Comparison of ENCODE assay signal across 12 cellular contexts in the genomic region with DNA sequence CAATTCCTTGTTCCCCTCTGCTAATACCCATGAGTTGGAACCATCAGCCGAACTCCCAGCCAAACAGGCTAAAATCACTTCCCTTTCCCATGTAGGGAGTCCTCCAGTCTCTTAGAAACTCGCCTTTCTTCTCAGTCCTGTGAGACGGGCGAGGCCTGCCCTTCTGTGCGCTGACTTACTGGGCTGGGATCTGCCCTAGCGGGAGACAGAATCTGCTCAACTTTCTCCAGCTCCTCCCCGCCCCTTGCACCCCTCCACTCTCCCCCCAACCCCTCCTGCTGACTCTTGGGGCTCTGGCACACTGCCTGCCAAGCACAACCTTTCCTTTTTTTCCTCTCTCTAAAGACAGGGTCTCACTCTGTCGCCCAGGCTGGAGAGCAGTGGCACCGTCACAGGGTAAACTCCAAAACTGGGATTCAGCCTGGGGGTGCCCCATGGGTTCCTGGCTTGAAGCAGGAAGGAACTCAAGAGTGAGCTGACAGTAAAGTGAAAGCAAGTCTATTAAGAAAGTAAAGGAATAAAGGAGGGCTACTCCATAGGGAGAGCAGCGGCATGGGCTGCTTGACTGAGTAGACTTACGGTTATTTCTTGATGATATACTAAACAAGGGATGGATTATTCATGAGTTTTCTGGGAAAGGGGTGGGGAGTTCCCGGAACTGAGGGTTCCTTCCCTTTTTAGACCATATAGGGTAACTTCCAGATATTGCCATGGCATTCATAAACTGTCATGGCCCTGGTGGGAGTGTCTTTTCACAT. TPM values are rescaled to one million over a fixed set of nuclear protein-coding genes. Genes with fewer than 3 reads are reported as not detected.
A peak's percentile ranks its signal among the peaks of the same experiment; 100 is the strongest.
DNase-seq lines count a peak whose midpoint lies in the region; ATAC-seq and TF ChIP-seq lines count a peak whose summit lies in the region.
"Had no signal": no experiment of that assay in that cellular context is flagged by ENCODE, and none has a peak within 500 bp of the region (broad histone marks: within the 10 kb centered on the region; RNA-seq: fewer than 3 reads in every experiment).

No MANE protein-coding gene starts in this region.

- no peak overlapping the region for H3K4me3 ChIP-seq in astrocyte of the spinal cord (ENCODE audit: low read depth, low read length)
- no peak overlapping the region for H3K4me3 ChIP-seq in iPS-18a (ENCODE audit: low read length)
- no peak overlapping the region for H3K4me3 ChIP-seq in SJCRH30

- H3K4me1 ChIP-seq in ES-I3 (ENCODE audit: insufficient read depth, low read length), result peaks cover 30% of the 10 kb centered on the region
- H3K4me1 ChIP-seq in iPS-18a (ENCODE audit: control insufficient read depth, low read depth, low read length), result peaks cover 36% of the 10 kb centered on the region
- H3K4me1 ChIP-seq in SJCRH30, result peaks cover 3% of the 10 kb centered on the region; the same call in 1 of the 2 replicates

- H3K36me3 Mint-ChIP-seq in mesothelial cell of epicardium, result peaks cover 5% of the 10 kb centered on the region
- H3K36me3 Mint-ChIP-seq: activated naive CD4-positive, alpha-beta T cell treated with anti-CD3 and anti-CD28 coated beads, Interleukin-2, amount 10 ng/mL, durations not matched to agents 7 days and 5 days had no signal

- peaks cover 5% of the 10 kb centered on the region for H3K27me3 ChIP-seq in iPS-18a (ENCODE audit: control insufficient read depth, insufficient read depth, low read length)
- H3K27me3 ChIP-seq in SJCRH30, result no peaks in the 10 kb centered on the region

- TF ChIP-seq CTCF in astrocyte of the spinal cord (IDR thresholded peaks at IDR 0.05; ENCODE audit: low read depth, low read length) (no peak), mesothelial cell of epicardium (IDR thresholded peaks at IDR 0.05; ENCODE audit: unreplicated experiment) (no peak)

- no peak overlapping the region for H3K4me3 Mint-ChIP-seq in mesothelial cell of epicardium
- H3K4me3 Mint-ChIP-seq: activated naive CD4-positive, alpha-beta T cell treated with anti-CD3 and anti-CD28 coated beads, Interleukin-2, amount 10 ng/mL, durations not matched to agents 7 days and 5 days had no signal

- DNase-seq in astrocyte of the spinal cord (ENCODE audit: low read depth, low spot score) (peak; percentile 5), pons (ENCODE audit: low spot score) (peak; percentile 54), SJCRH30 (no peak), NCI-H510A (lab: John Stamatoyannopoulos, UW) (no peak), mesothelial cell of epicardium (ENCODE audit: low spot score in 2 of 2, unreplicated experiment in 2 of 2) (no peak)
- DNase-seq: activated naive CD4-positive, alpha-beta T cell treated with anti-CD3 and anti-CD28 coated beads, Interleukin-2, amount 10 ng/mL, durations not matched to agents 7 days and 5 days; NCI-H748 treated with DMSO at 0.1 percent for 48 hours had no signal

- H3K4me1 Mint-ChIP-seq in mesothelial cell of epicardium, result peaks cover 24% of the 10 kb centered on the region

- H3K36me3 ChIP-seq in ES-I3 (ENCODE audit: insufficient read depth, low read length), result no peaks in the 10 kb centered on the region
- no peaks in the 10 kb centered on the region for H3K36me3 ChIP-seq in iPS-18a (ENCODE audit: control insufficient read depth, low read depth, low read length)
- H3K36me3 ChIP-seq in SJCRH30, result no peaks in the 10 kb centered on the region

- ATAC-seq in HG03097 (IDR thresholded peaks at IDR 0.05; ENCODE audit: low FRiP score, unreplicated experiment), result no peak

- peak overlapping the region; percentile 11; the same call in 1 of the 2 replicates for H3K9ac ChIP-seq in ES-I3 (ENCODE audit: low read depth, low read length)
- no peak overlapping the region for H3K9ac ChIP-seq in iPS-18a (ENCODE audit: low read length)

- in situ Hi-C loops in astrocyte of the spinal cord (cut with HindIII; ENCODE audit: low sequenced_read_pairs), result no loop called here

- H3K9me3 Mint-ChIP-seq in mesothelial cell of epicardium, result no peaks in the 10 kb centered on the region
- H3K9me3 Mint-ChIP-seq: activated naive CD4-positive, alpha-beta T cell treated with anti-CD3 and anti-CD28 coated beads, Interleukin-2, amount 10 ng/mL, durations not matched to agents 7 days and 5 days had no signal

- H3K27me3 Mint-ChIP-seq in mesothelial cell of epicardium (ENCODE audit: low read depth), result no peaks in the 10 kb centered on the region

- H3K9me3 ChIP-seq in ES-I3 (ENCODE audit: control insufficient read depth, insufficient read depth, low read length) (no peaks in the 10 kb centered on the region), iPS-18a (ENCODE audit: control insufficient read depth, low read depth, low read length) (no peaks in the 10 kb centered on the region), SJCRH30 (replicated peaks) (no peaks in the 10 kb centered on the region)

- no peak overlapping the region for H3K27ac Mint-ChIP-seq in mesothelial cell of epicardium
- H3K27ac Mint-ChIP-seq: activated naive CD4-positive, alpha-beta T cell treated with anti-CD3 and anti-CD28 coated beads, Interleukin-2, amount 10 ng/mL, durations not matched to agents 7 days and 5 days had no signal

- H3K27ac ChIP-seq in iPS-18a (ENCODE audit: low read length) (peak overlapping the region; percentile 59), SJCRH30 (no peak overlapping the region)
- H3K27ac ChIP-seq: C4-2B had no signal

RNA-seq across cellular contexts. Expression of gene EMID1, which starts 53.1 kb away (rescaled TPM):
- 2.2 and 2.3 TPM in 2 replicates for total RNA-seq in SJCRH30 (2014; rRNA removed; shearing (Covaris generic))
- 15.7 to 18.1 TPM (median 17.6 TPM) in 3 replicates for total RNA-seq in mesothelial cell of epicardium
- total RNA-seq: HT-29 had no signal

Comparison
In these comparisons a context has a peak if more than half of its experiments do, and no peak if none do; other contexts are left out.
1. DNase-seq: peak in astrocyte of the spinal cord (single experiment) and pons (single experiment); none in SJCRH30 (0 of 2), NCI-H510A (single experiment) and mesothelial cell of epicardium (0 of 2).